In genomic region chr13:31786011-31786410, GRCh38 we compare ENCODE assay signal across 21 cellular contexts. TPM values are rescaled to one million over a fixed set of nuclear protein-coding genes. Genes with fewer than 3 reads are reported as not detected.
"Had no signal": no experiment of that assay in that cellular context is flagged by ENCODE, and none has a peak within 500 bp of the region (broad histone marks: within the 10 kb centered on the region; RNA-seq: fewer than 3 reads in every experiment).

No MANE protein-coding gene starts in this region.

- H3K4me3 ChIP-seq: adrenal gland, prostate gland, right lobe of liver, spleen, upper lobe of left lung had no signal

- H3K9me3 ChIP-seq: adrenal gland, prostate gland, right lobe of liver, spleen, upper lobe of left lung had no signal

- DNase-seq: activated B cell treated with CpG ODN at 0.5 μM for 24 hours; activated CD4-positive, alpha-beta T cell treated with anti-CD3 and anti-CD28 coated beads, Interleukin-2, amount 10 ng/mL, durations not matched to agents 24 days and 14 days; activated CD8-positive, alpha-beta memory T cell treated with anti-CD3 and anti-CD28 coated beads, Interleukin-2, amount 50 U/mL, for 4 hours; activated CD8-positive, alpha-beta T cell treated with anti-CD3 and anti-CD28 coated beads, Interleukin-2, amount 10 ng/mL, durations not matched to agents 7 days and 5 days; activated effector memory CD4-positive, alpha-beta T cell treated with anti-CD3 and anti-CD28 coated beads, Interleukin-2, amount 50 U/mL, for 16 hours; activated T-cell treated with anti-CD3 and anti-CD28 coated beads, Interleukin-2, amount 50 U/mL, for 48 hours; adrenal gland; cortex of kidney; effector CD4-positive, alpha-beta T cell; hippocampal formation; nucleus accumbens; right lobe of liver; spleen; stimulated activated naive CD8-positive, alpha-beta T cell treated with anti-CD3 and anti-CD28 coated beads, Interleukin-15, amount 100 ng/mL, for 72 hours; upper lobe of left lung had no signal

- H3K27ac ChIP-seq: adrenal gland, prostate gland, right lobe of liver, spleen, upper lobe of left lung had no signal

- H3K27me3 ChIP-seq: right lobe of liver, spleen, upper lobe of left lung had no signal

- H3K36me3 ChIP-seq: adrenal gland, prostate gland, right lobe of liver, spleen, upper lobe of left lung had no signal

- FAIRE-seq: endothelial cell of umbilical vein had no signal

- H3K4me1 ChIP-seq: adrenal gland, prostate gland, right lobe of liver, spleen, upper lobe of left lung had no signal

- ATAC-seq: activated CD8-positive, alpha-beta T cell treated with anti-CD3 and anti-CD28 coated beads, Interleukin-2, amount 10 ng/mL, durations not matched to agents 7 days and 5 days; right lobe of liver; stimulated activated naive CD8-positive, alpha-beta T cell treated with anti-CD3 and anti-CD28 coated beads, Interleukin-15, amount 100 ng/mL, for 72 hours had no signal

RNA-seq across cellular contexts. Expression of gene RXFP2, which starts 46.7 kb away (rescaled TPM):
- total RNA-seq: activated B cell treated with CpG ODN at 0.5 μM for 24 hours; activated CD4-positive, alpha-beta T cell treated with anti-CD3 and anti-CD28 coated beads, Interleukin-2, amount 10 ng/mL, durations not matched to agents 24 days and 14 days; activated CD8-positive, alpha-beta T cell treated with anti-CD3 and anti-CD28 coated beads, Interleukin-2, amount 10 ng/mL, durations not matched to agents 7 days and 5 days; endothelial cell of umbilical vein; glomerular endothelial cell; kidney epithelial cell; mesenteric fat pad; prostate gland; right lobe of liver; spleen; temporal lobe; upper lobe of left lung had no signal
- polyA plus RNA-seq: endothelial cell of umbilical vein, spleen had no signal
